Comparison of ENCODE assay signal across 22 cellular contexts in genomic region chr4:98710831-98711230, GRCh38. TPM values are rescaled to one million over a fixed set of nuclear protein-coding genes. Genes with fewer than 3 reads are reported as not detected.
A peak's percentile ranks its signal among the peaks of the same experiment; 100 is the strongest.
DNase-seq lines count a peak whose midpoint lies in the region; ATAC-seq and TF ChIP-seq lines count a peak whose summit lies in the region.
"Had no signal": no experiment of that assay in that cellular context is flagged by ENCODE, and none has a peak within 500 bp of the region (broad histone marks: within the 10 kb centered on the region; RNA-seq: fewer than 3 reads in every experiment).

No MANE protein-coding gene starts in this region.

- peaks cover 0 to 7% (median 0%) of the 10 kb centered on the region in 12 donors for H3K9me3 ChIP-seq in heart left ventricle
- H3K9me3 ChIP-seq: body of pancreas had no signal

- H3K27me3 ChIP-seq in heart left ventricle, result no peaks in the 10 kb centered on the region
- H3K27me3 ChIP-seq: body of pancreas had no signal

- H3K4me1 Mint-ChIP-seq in HFFc6 (ENCODE audit: low read depth), result peaks cover 42% of the 10 kb centered on the region
- H3K4me1 Mint-ChIP-seq in Calu3 (ENCODE audit: low read depth, unreplicated experiment), result no peaks in the 10 kb centered on the region
- H3K4me1 Mint-ChIP-seq: nephron had no signal

- no peaks in the 10 kb centered on the region; the same call in 1 of the 2 replicates for H3K27me3 Mint-ChIP-seq in HFFc6 (ENCODE audit: insufficient read depth)
- H3K27me3 Mint-ChIP-seq in Calu3 (ENCODE audit: unreplicated experiment), result no peaks in the 10 kb centered on the region
- H3K27me3 Mint-ChIP-seq: CD4-positive, alpha-beta memory T cell; dendritic cell treated with granulocyte-macrophage colony-stimulating factor and Interleukin-4, amounts not matched to agents 40 ng/mL and 50 ng/mL, for 4 days had no signal

- ATAC-seq in heart left ventricle (no peak), GM18907 (IDR thresholded peaks at IDR 0.05; ENCODE audit: unreplicated experiment) (no peak)
- ATAC-seq: activated naive CD4-positive, alpha-beta T cell treated with anti-CD3 and anti-CD28 coated beads, Interleukin-2, amount 50 U/mL, for 72 hours; body of pancreas; HepG2; left cardiac atrium had no signal

- H3K27ac Mint-ChIP-seq in HFFc6 (peak overlapping the region; percentile 76), Calu3 (ENCODE audit: unreplicated experiment) (no peak overlapping the region)
- H3K27ac Mint-ChIP-seq: activated naive CD4-positive, alpha-beta T cell treated with anti-CD3 and anti-CD28 coated beads, Interleukin-2, amount 50 U/mL, for 72 hours; dendritic cell treated with granulocyte-macrophage colony-stimulating factor and Interleukin-4, amounts not matched to agents 40 ng/mL and 50 ng/mL, for 4 days; nephron had no signal

- H3K36me3 Mint-ChIP-seq in HFFc6 (ENCODE audit: low read depth) (no peaks in the 10 kb centered on the region; the same call in 1 of the 2 replicates), Calu3 (ENCODE audit: insufficient read depth, unreplicated experiment) (no peaks in the 10 kb centered on the region)

- H3K4me3 Mint-ChIP-seq in HFFc6 (peak overlapping the region; percentile 11; the same call in 1 of the 2 replicates), Calu3 (ENCODE audit: low read depth, unreplicated experiment) (no peak overlapping the region)
- H3K4me3 Mint-ChIP-seq: CD4-positive, alpha-beta memory T cell; dendritic cell treated with granulocyte-macrophage colony-stimulating factor and Interleukin-4, amounts not matched to agents 40 ng/mL and 50 ng/mL, for 4 days; nephron had no signal

- intact Hi-C loops in heart left ventricle (cut with DNase I) (no loop called here), Calu3 (cut with micrococcal nuclease; ENCODE audit: unreplicated experiment) (no loop called here)

- no peak for TF ChIP-seq CTCF in HFFc6 (IDR thresholded peaks at IDR 0.05)
- TF ChIP-seq CTCF in cardiac fibroblast (IDR thresholded peaks at IDR 0.05; ENCODE audit: low read depth, low read length), result no peak
- no peak for TF ChIP-seq CTCF in heart left ventricle (IDR thresholded peaks at IDR 0.05)
- TF ChIP-seq CTCF in Calu3 (IDR thresholded peaks at IDR 0.05; ENCODE audit: unreplicated experiment), result no peak

- H3K4me3 ChIP-seq in cardiac fibroblast (replicated peaks in 1 of 2; ENCODE audit: low read depth in 2 of 2, low read length in 2 of 2), result no peak overlapping the region
- no peak overlapping the region for H3K4me3 ChIP-seq in heart left ventricle
- H3K4me3 ChIP-seq: body of pancreas had no signal

- H3K36me3 ChIP-seq in heart left ventricle, result no peaks in the 10 kb centered on the region

- TF ChIP-seq POLR2A in heart left ventricle (IDR thresholded peaks at IDR 0.05), result no peak

- no peak overlapping the region for H3K27ac ChIP-seq in heart left ventricle
- H3K27ac ChIP-seq: body of pancreas had no signal

- CTCF ChIA-PET in Calu3 (lab: Charles Lee), result no interaction called here

- BruUV-seq in Calu3 (replicated peaks; lab: Mats Ljungman, UMichigan), result no TSS peak

- H3K9me3 Mint-ChIP-seq in HFFc6 (no peaks in the 10 kb centered on the region), Calu3 (ENCODE audit: low read depth, unreplicated experiment) (peaks cover 6% of the 10 kb centered on the region)

- DNase-seq in AG08395 (ENCODE audit: low spot score), result peak; percentile 47
- DNase-seq in HFFc6, result peak; percentile 61
- DNase-seq in cardiac fibroblast (ENCODE audit: low read depth in 2 of 2), result peak; percentile 26 to 46
- DNase-seq in kidney tubule cell (ENCODE audit: low spot score), result peak; percentile 60
- DNase-seq in heart left ventricle, result no peak
- no peak for DNase-seq in Calu3
- no peak for DNase-seq in NCI-H2227 (lab: John Stamatoyannopoulos, UW; ENCODE audit: unreplicated experiment)
- DNase-seq: ACHN; activated CD4-positive, CD25-positive, alpha-beta regulatory T cell treated with anti-CD3 and anti-CD28 coated beads, Interleukin-2, amount 50 U/mL, for 72 hours; body of pancreas; CD4-positive, alpha-beta memory T cell; left cardiac atrium; midbrain; NCI-H526; small intestine; stimulated activated CD4-positive, alpha-beta T cell treated with anti-CD3 and anti-CD28 coated beads, Interleukin-2, amount 100 ng/mL, for 48 hours; stimulated activated naive CD4-positive, alpha-beta T cell treated with Interleukin-2 at 50 U/mL for 16 hours had no signal

- 37 to 57% (median 44%) methylated on average over 4 of the region's 4 CpGs for WGBS in heart left ventricle, 4 donors

- H3K4me1 ChIP-seq in heart left ventricle, result no peaks in the 10 kb centered on the region
- H3K4me1 ChIP-seq: body of pancreas had no signal

RNA-seq across cellular contexts. Expression of gene TSPAN5, which starts 52.4 kb away (rescaled TPM):
- total RNA-seq in HFFc6 (2021; fragmentation: NEBNext Ultra II Directional; extraction: Animal tissue kit (Norgen Biotek cat#: 25700)), result 10 to 100 TPM; 59.6 to 75.4 (median 67.6) TPM
- 10 to 100 TPM in 1 of 9 donors, 1 to 10 TPM in 8; 1.6 to 10.2 (median 5.6) TPM for total RNA-seq in heart left ventricle
- 1 to 10 TPM; 1.0 to 6.1 TPM for polyA plus RNA-seq in heart left ventricle
- 4.4 and 4.8 TPM in 2 replicates for total RNA-seq in Calu3 (2022)

Comparison
In these comparisons a context has a peak if more than half of its experiments do, and no peak if none do; other contexts are left out.
1. DNase-seq: peak in AG08395 (single experiment), HFFc6 (single experiment), cardiac fibroblast (2 of 2) and kidney tubule cell (single experiment); none in heart left ventricle (0 of 5), Calu3 (single experiment) and NCI-H2227 (single experiment).
2. RNA of gene TSPAN5, which starts 52.4 kb away (total RNA-seq): 59.6 to 75.4 TPM in HFFc6; 1.6 to 10.2 TPM in heart left ventricle and 4.4 to 4.8 TPM in Calu3; every median in the first group is over 4 times any median in the second.